Comparison of ENCODE assay signal across 21 cellular contexts in the genomic region with DNA sequence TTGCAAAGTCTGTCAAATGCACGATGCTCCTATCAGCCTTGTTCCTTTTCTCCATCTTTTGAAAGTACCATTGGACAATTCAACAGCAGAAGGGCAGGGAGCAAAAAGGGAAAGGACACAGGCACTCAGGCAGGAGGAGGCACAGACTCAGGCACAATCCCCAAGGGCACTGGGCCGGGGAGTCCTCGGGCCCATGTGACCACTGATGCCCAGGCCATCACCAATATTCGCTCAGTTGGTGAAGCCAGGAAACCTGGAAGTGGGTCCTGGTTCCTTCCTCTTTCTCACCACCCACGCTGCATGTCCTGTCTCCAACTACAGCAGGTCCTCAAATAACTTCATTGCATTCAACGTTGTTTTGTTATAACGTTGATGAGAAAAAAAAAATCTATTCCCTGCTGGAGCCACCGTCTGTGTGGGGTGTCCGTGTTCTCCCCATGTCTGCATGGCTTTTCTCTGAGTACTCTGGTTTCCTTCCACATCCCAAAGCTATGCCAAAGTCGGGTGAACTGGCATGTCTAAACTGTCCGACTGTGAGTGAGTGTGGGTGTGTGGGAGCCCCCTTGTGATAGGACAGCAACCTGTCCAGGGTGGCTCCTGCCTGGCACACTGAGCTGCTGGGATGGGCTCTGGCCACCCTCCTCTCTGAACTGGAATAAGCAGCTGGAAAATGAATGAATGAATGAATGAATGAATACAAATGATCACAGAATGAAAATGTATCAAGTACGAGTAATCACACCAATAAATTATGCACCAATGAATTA. TPM values are rescaled to one million over a fixed set of nuclear protein-coding genes. Genes with fewer than 3 reads are reported as not detected.
DNase-seq lines count a peak whose midpoint lies in the region; ATAC-seq and TF ChIP-seq lines count a peak whose summit lies in the region.
"Had no signal": no experiment of that assay in that cellular context is flagged by ENCODE, and none has a peak within 500 bp of the region (broad histone marks: within the 10 kb centered on the region; RNA-seq: fewer than 3 reads in every experiment).

No MANE protein-coding gene starts in this region.

- peaks cover 23% of the 10 kb centered on the region for H3K27me3 Mint-ChIP-seq in activated CD4-positive, alpha-beta memory T cell treated with anti-CD3 and anti-CD28 coated beads, Interleukin-2, amount 10 ng/mL, durations not matched to agents 7 days and 5 days

- H3K36me3 Mint-ChIP-seq in activated CD4-positive, alpha-beta memory T cell treated with anti-CD3 and anti-CD28 coated beads, Interleukin-2, amount 10 ng/mL, durations not matched to agents 7 days and 5 days (ENCODE audit: low read depth): no peaks in the 10 kb centered on the region
- H3K36me3 Mint-ChIP-seq: activated naive CD4-positive, alpha-beta T cell treated with anti-CD3 and anti-CD28 coated beads, Interleukin-2, amount 50 U/mL, for 24 hours had no signal

- H3K27ac Mint-ChIP-seq in activated CD4-positive, alpha-beta memory T cell treated with anti-CD3 and anti-CD28 coated beads, Interleukin-2, amount 10 ng/mL, durations not matched to agents 7 days and 5 days: no peak overlapping the region
- H3K27ac Mint-ChIP-seq: activated naive CD4-positive, alpha-beta T cell treated with anti-CD3 and anti-CD28 coated beads, Interleukin-2, amount 50 U/mL, for 24 hours had no signal

- POLR2A ChIA-PET in RWPE1 (lab: Yijun Ruan, JAX; ENCODE audit: low non-redundant PET): no interaction called here
- POLR2A ChIA-PET in activated CD4-positive, alpha-beta memory T cell treated with anti-CD3 and anti-CD28 coated beads, Interleukin-2, amount 10 ng/mL, durations not matched to agents 7 days and 5 days (lab: Charles Lee): no interaction called here

- no peak for TF ChIP-seq CTCF in right lobe of liver (IDR thresholded peaks at IDR 0.05)
- no peak for TF ChIP-seq CTCF in RWPE1 (conservative IDR thresholded peaks at IDR 0.05; ENCODE audit: low read depth)
- TF ChIP-seq CTCF in omental fat pad (IDR thresholded peaks at IDR 0.05): no peak

- ATAC-seq in Right ventricle myocardium inferior (peak; percentile 42), right lobe of liver (peak; percentile 13 to 51 (median 24)), omental fat pad (ENCODE audit: low FRiP score) (no peak)
- ATAC-seq: psoas muscle had no signal

- H3K9me3 ChIP-seq in adipocyte (ENCODE audit: control insufficient read depth, low read length) (no peaks in the 10 kb centered on the region), right lobe of liver (no peaks in the 10 kb centered on the region)
- H3K9me3 ChIP-seq: ascending aorta, left lung, psoas muscle had no signal

- H3K27ac ChIP-seq in right lobe of liver (no peak overlapping the region), RWPE1 (no peak overlapping the region)
- H3K27ac ChIP-seq: ascending aorta, left lung, psoas muscle had no signal

- H3K9ac ChIP-seq in adipocyte (ENCODE audit: low read length): peak overlapping the region; percentile 70

- H3K27me3 ChIP-seq in adipocyte (replicated peaks; ENCODE audit: control insufficient read depth, insufficient read depth, low read length): no peaks in the 10 kb centered on the region
- no peaks in the 10 kb centered on the region for H3K27me3 ChIP-seq in right lobe of liver
- H3K27me3 ChIP-seq: ascending aorta, left lung had no signal

- H3K36me3 ChIP-seq in adipocyte (ENCODE audit: control insufficient read depth, insufficient read depth, low read length, severe bottlenecking) (peaks cover 44% of the 10 kb centered on the region), right lobe of liver (peaks cover 0 to 9% (median 4%) of the 10 kb centered on the region in 4 donors)

- no peaks in the 10 kb centered on the region for H3K4me1 Mint-ChIP-seq in activated CD4-positive, alpha-beta memory T cell treated with anti-CD3 and anti-CD28 coated beads, Interleukin-2, amount 10 ng/mL, durations not matched to agents 7 days and 5 days
- H3K4me1 Mint-ChIP-seq: activated naive CD4-positive, alpha-beta T cell treated with anti-CD3 and anti-CD28 coated beads, Interleukin-2, amount 50 U/mL, for 24 hours had no signal

- intact Hi-C loops in Right ventricle myocardium inferior (cut with DNase I): no loop called here
- intact Hi-C loops in cardiac septum (cut with DNase I): no loop called here
- intact Hi-C loops in right lobe of liver (cut with DNase I): no loop called here

- 57% methylated on average over 9 of the region's 12 CpGs for WGBS in right lobe of liver (ENCODE audit: insufficient coverage, low coverage, low lambda C conversion rate, missing lambda C conversion rate)

- TF ChIP-seq POLR2A in right lobe of liver (IDR thresholded peaks at IDR 0.05): no peak

- H3K4me3 ChIP-seq in adipocyte (ENCODE audit: low read length) (no peak overlapping the region), right lobe of liver (no peak overlapping the region)
- H3K4me3 ChIP-seq: ascending aorta, left lung, psoas muscle had no signal

- H3K9me3 Mint-ChIP-seq in activated CD4-positive, alpha-beta memory T cell treated with anti-CD3 and anti-CD28 coated beads, Interleukin-2, amount 10 ng/mL, durations not matched to agents 7 days and 5 days: no peaks in the 10 kb centered on the region
- H3K9me3 Mint-ChIP-seq: activated naive CD4-positive, alpha-beta T cell treated with anti-CD3 and anti-CD28 coated beads, Interleukin-2, amount 50 U/mL, for 24 hours; neural crest cell had no signal

- H3K4me3 Mint-ChIP-seq in activated CD4-positive, alpha-beta memory T cell treated with anti-CD3 and anti-CD28 coated beads, Interleukin-2, amount 10 ng/mL, durations not matched to agents 7 days and 5 days: no peak overlapping the region
- H3K4me3 Mint-ChIP-seq: activated naive CD4-positive, alpha-beta T cell treated with anti-CD3 and anti-CD28 coated beads, Interleukin-2, amount 50 U/mL, for 24 hours; neural crest cell had no signal

- no peak for DNase-seq in Right ventricle myocardium inferior (ENCODE audit: missing footprints)
- DNase-seq in cardiac septum (ENCODE audit: low spot score): no peak
- DNase-seq in adipocyte (ENCODE audit: low read depth): no peak
- DNase-seq in right lobe of liver: no peak
- DNase-seq in RWPE1 (ENCODE audit: low spot score): no peak
- DNase-seq in omental fat pad (ENCODE audit: low spot score): no peak
- DNase-seq in activated CD4-positive, alpha-beta memory T cell treated with anti-CD3 and anti-CD28 coated beads, Interleukin-2, amount 10 ng/mL, durations not matched to agents 7 days and 5 days: no peak
- DNase-seq in amniotic stem cell (lab: John Stamatoyannopoulos, UW): no peak
- DNase-seq: central memory CD4-positive, alpha-beta T cell; GOT3; left lung; NCI-H1694; NCI-H2171 treated with DMSO at 0.1 percent for 48 hours; NCI-H526; psoas muscle; stimulated activated CD4-positive, alpha-beta T cell treated with anti-CD3 and anti-CD28 coated beads, Interleukin-2, amount 100 ng/mL, for 48 hours; stimulated activated naive CD4-positive, alpha-beta T cell; SW 1271 had no signal

- H3K4me1 ChIP-seq in adipocyte (ENCODE audit: control insufficient read depth, insufficient read depth, low read length) (peaks cover 39% of the 10 kb centered on the region), right lobe of liver (peaks cover 0 to 18% (median 1%) of the 10 kb centered on the region in 4 donors)
- H3K4me1 ChIP-seq: psoas muscle had no signal

- CTCF ChIA-PET in RWPE1 (lab: Yijun Ruan, JAX): interaction anchor here (0.5 kb wide), 1 partner anchor 499 kb away, joined by 3 read pairs; no protein-coding TSS in a partner anchor
- CTCF ChIA-PET in activated CD4-positive, alpha-beta memory T cell treated with anti-CD3 and anti-CD28 coated beads, Interleukin-2, amount 10 ng/mL, durations not matched to agents 7 days and 5 days (lab: Charles Lee): no interaction called here

RNA-seq across cellular contexts. Expression of gene NID1, which starts 12.5 kb away (rescaled TPM):
- total RNA-seq in Right ventricle myocardium inferior (65.8 TPM), cardiac septum (42.1 TPM), right lobe of liver (10 to 100 TPM; 45.7 to 67.1 (median 59.1) TPM), omental fat pad (100 to 1,000 TPM; 131 to 458 (median 203) TPM)
- total RNA-seq in activated CD4-positive, alpha-beta memory T cell treated with anti-CD3 and anti-CD28 coated beads, Interleukin-2, amount 10 ng/mL, durations not matched to agents 7 days and 5 days: under 1 TPM; 0.45 TPM

Comparison
In these comparisons a context has a peak if more than half of its experiments do, and no peak if none do; other contexts are left out.
1. RNA of gene NID1, which starts 12.5 kb away (total RNA-seq): 131 to 458 TPM in omental fat pad, 65.8 TPM in Right ventricle myocardium inferior (single experiment), 45.7 to 67.1 TPM in right lobe of liver and 42.1 TPM in cardiac septum (single experiment); 0.45 TPM in activated CD4-positive, alpha-beta memory T cell treated with anti-CD3 and anti-CD28 coated beads, Interleukin-2, amount 10 ng/mL, durations not matched to agents 7 days and 5 days; every median in the first group is over 10 times any median in the second.